ENCODE assay signal across 21 cellular contexts in genomic region chr2:38771632-38772031, GRCh38. TPM values are rescaled to one million over a fixed set of nuclear protein-coding genes. Genes with fewer than 3 reads are reported as not detected.
A peak's percentile ranks its signal among the peaks of the same experiment; 100 is the strongest.
DNase-seq lines count a peak whose midpoint lies in the region; ATAC-seq, FAIRE-seq and TF ChIP-seq lines count a peak whose summit lies in the region.
"Had no signal": no experiment of that assay in that cellular context is flagged by ENCODE, and none has a peak within 500 bp of the region (broad histone marks: within the 10 kb centered on the region; RNA-seq: fewer than 3 reads in every experiment).

No MANE protein-coding gene starts in this region.

- H3K9me3 ChIP-seq in SK-N-MC (ENCODE audit: low read depth, low read length) (no peaks in the 10 kb centered on the region), kidney (ENCODE audit: control insufficient read depth in 1 of 2, low read length in 2 of 2) (no peaks in the 10 kb centered on the region)
- H3K9me3 ChIP-seq: psoas muscle, spleen, transverse colon had no signal

- H3K4me3 ChIP-seq in SK-N-MC, result peak overlapping the region; percentile 39; the same call in 1 of the 2 replicates
- no peak overlapping the region for H3K4me3 ChIP-seq in kidney (ENCODE audit: low read length in 2 of 2)
- H3K4me3 ChIP-seq: psoas muscle, spleen, transverse colon had no signal

- peak overlapping the region; percentile 97 for H3K27ac ChIP-seq in SK-N-MC
- H3K27ac ChIP-seq in kidney (ENCODE audit: low read depth in 2 of 2, low read length in 2 of 2), result no peak overlapping the region
- H3K27ac ChIP-seq: psoas muscle, transverse colon had no signal

- DNase-seq in HFFc6 (peak; percentile 53), SK-N-MC (ENCODE audit: low read depth, low spot score) (no peak), fibroblast of peridontal ligament (ENCODE audit: extremely low read depth) (peak; percentile 75), NCI-H510A (lab: John Stamatoyannopoulos, UW) (no peak), kidney (no peak), T-helper 1 cell (no peak)
- DNase-seq: activated CD8-positive, alpha-beta T cell treated with anti-CD3 and anti-CD28 coated beads for 36 hours; activated naive CD8-positive, alpha-beta T cell treated with anti-CD3 and anti-CD28 coated beads, Interleukin-2, amount 10 ng/mL, durations not matched to agents 7 days and 5 days; activated T-cell treated with anti-CD3 and anti-CD28 coated beads, Interleukin-2, amount 50 U/mL, for 72 hours; caudate nucleus; CD4-positive, alpha-beta memory T cell; GOT3; NCI-H2081; NCI-H69; psoas muscle; spleen; stimulated activated naive B cell treated with anti-CD40 and anti-IgM and Interleukin-4, amounts not matched to agents 10 μg/mL and 1 μg/mL and 100 μg/mL, for 72 hours; transverse colon had no signal

- peak overlapping the region; percentile 57 for H3K9ac ChIP-seq in SK-N-MC (ENCODE audit: insufficient read length)
- no peak overlapping the region for H3K9ac ChIP-seq in kidney (ENCODE audit: low read length in 2 of 2)

- no peaks in the 10 kb centered on the region; the same call in 1 of the 2 replicates for H3K27me3 Mint-ChIP-seq in HFFc6 (ENCODE audit: insufficient read depth)

- no peaks in the 10 kb centered on the region for H3K36me3 ChIP-seq in SK-N-MC (ENCODE audit: insufficient read depth, low read length)
- H3K36me3 ChIP-seq in kidney (ENCODE audit: control insufficient read depth in 1 of 2, insufficient read depth in 2 of 2, low read length in 2 of 2), result no peaks in the 10 kb centered on the region
- H3K36me3 ChIP-seq: spleen, transverse colon had no signal

- no peak overlapping the region; the same call in 1 of the 2 replicates for H3K4me3 Mint-ChIP-seq in HFFc6
- H3K4me3 Mint-ChIP-seq: activated CD8-positive, alpha-beta T cell treated with anti-CD3 and anti-CD28 coated beads for 36 hours; activated naive CD8-positive, alpha-beta T cell treated with anti-CD3 and anti-CD28 coated beads, Interleukin-2, amount 10 ng/mL, durations not matched to agents 7 days and 5 days; activated T-cell treated with anti-CD3 and anti-CD28 coated beads, Interleukin-2, amount 50 U/mL, for 72 hours; CD4-positive, alpha-beta memory T cell; natural killer cell treated with Interleukin-12 subunit alpha and Interleukin-12 subunit beta and Interleukin-15 and Interleukin-18, amount 100 ng/mL, for 72 hours; stimulated activated naive B cell treated with anti-CD40 and anti-IgM and Interleukin-4, amounts not matched to agents 10 μg/mL and 1 μg/mL and 100 μg/mL, for 72 hours had no signal

- intact Hi-C loops in kidney (cut with DNase I), result no loop called here

- no peaks in the 10 kb centered on the region for H3K4me1 ChIP-seq in kidney (ENCODE audit: control insufficient read depth in 1 of 2, insufficient read depth in 1 of 2, low read depth in 1 of 2, low read length in 2 of 2)
- H3K4me1 ChIP-seq: psoas muscle, transverse colon had no signal

- H3K36me3 Mint-ChIP-seq in HFFc6 (ENCODE audit: low read depth), result no peaks in the 10 kb centered on the region
- H3K36me3 Mint-ChIP-seq: activated naive CD8-positive, alpha-beta T cell treated with anti-CD3 and anti-CD28 coated beads, Interleukin-2, amount 10 ng/mL, durations not matched to agents 7 days and 5 days; CD4-positive, alpha-beta memory T cell; natural killer cell treated with Interleukin-12 subunit alpha and Interleukin-12 subunit beta and Interleukin-15 and Interleukin-18, amount 100 ng/mL, for 72 hours; stimulated activated naive B cell treated with anti-CD40 and anti-IgM and Interleukin-4, amounts not matched to agents 10 μg/mL and 1 μg/mL and 100 μg/mL, for 72 hours had no signal

- no peaks in the 10 kb centered on the region for H3K9me3 Mint-ChIP-seq in HFFc6
- H3K9me3 Mint-ChIP-seq: activated CD8-positive, alpha-beta T cell treated with anti-CD3 and anti-CD28 coated beads for 36 hours; activated naive CD8-positive, alpha-beta T cell treated with anti-CD3 and anti-CD28 coated beads, Interleukin-2, amount 10 ng/mL, durations not matched to agents 7 days and 5 days; activated T-cell treated with anti-CD3 and anti-CD28 coated beads, Interleukin-2, amount 50 U/mL, for 72 hours; CD4-positive, alpha-beta memory T cell; natural killer cell treated with Interleukin-12 subunit alpha and Interleukin-12 subunit beta and Interleukin-15 and Interleukin-18, amount 100 ng/mL, for 72 hours; stimulated activated naive B cell treated with anti-CD40 and anti-IgM and Interleukin-4, amounts not matched to agents 10 μg/mL and 1 μg/mL and 100 μg/mL, for 72 hours had no signal

- peak overlapping the region; percentile 70 for H3K27ac Mint-ChIP-seq in HFFc6
- H3K27ac Mint-ChIP-seq: activated CD8-positive, alpha-beta T cell treated with anti-CD3 and anti-CD28 coated beads for 36 hours; activated naive CD8-positive, alpha-beta T cell treated with anti-CD3 and anti-CD28 coated beads, Interleukin-2, amount 10 ng/mL, durations not matched to agents 7 days and 5 days; activated T-cell treated with anti-CD3 and anti-CD28 coated beads, Interleukin-2, amount 50 U/mL, for 72 hours; CD4-positive, alpha-beta memory T cell; natural killer cell treated with Interleukin-12 subunit alpha and Interleukin-12 subunit beta and Interleukin-15 and Interleukin-18, amount 100 ng/mL, for 72 hours; stimulated activated naive B cell treated with anti-CD40 and anti-IgM and Interleukin-4, amounts not matched to agents 10 μg/mL and 1 μg/mL and 100 μg/mL, for 72 hours had no signal

- FAIRE-seq in kidney (lab: Jason Lieb, UNC), result no peak
- FAIRE-seq: frontal cortex had no signal

- ATAC-seq in HG02852 (IDR thresholded peaks at IDR 0.05; ENCODE audit: unreplicated experiment), result no peak
- ATAC-seq: activated CD8-positive, alpha-beta T cell treated with anti-CD3 and anti-CD28 coated beads for 36 hours; activated T-cell treated with anti-CD3 and anti-CD28 coated beads, Interleukin-2, amount 50 U/mL, for 72 hours; natural killer cell treated with Interleukin-12 subunit alpha and Interleukin-12 subunit beta and Interleukin-15 and Interleukin-18, amount 100 ng/mL, for 72 hours; psoas muscle; stimulated activated naive B cell treated with anti-CD40 and anti-IgM and Interleukin-4, amounts not matched to agents 10 μg/mL and 1 μg/mL and 100 μg/mL, for 72 hours had no signal

- peaks cover 28% of the 10 kb centered on the region for H3K4me1 Mint-ChIP-seq in HFFc6 (ENCODE audit: low read depth)

- TF ChIP-seq CTCF in HFFc6 (IDR thresholded peaks at IDR 0.05), result no peak
- TF ChIP-seq CTCF in kidney (IDR thresholded peaks at IDR 0.05; ENCODE audit: borderline replicate concordance, extremely low read depth, insufficient read depth), result no peak

RNA-seq across cellular contexts. Expression of gene GEMIN6, which starts 6.4 kb away (rescaled TPM):
- total RNA-seq in HFFc6 (2021; fragmentation: NEBNext Ultra II Directional; extraction: Animal tissue kit (Norgen Biotek cat#: 25700)), result 10 to 100 TPM; 17.0 to 23.2 (median 20.1) TPM
- 11.0 TPM for total RNA-seq in kidney
- polyA plus RNA-seq in kidney (ENCODE audit: insufficient read depth, low read depth, low replicate concordance), result 24.7 TPM

RNA-seq across cellular contexts. Expression of gene SRSF7, which starts 20.5 kb away (rescaled TPM):
- 100 to 1,000 TPM; 120 to 153 (median 147) TPM for total RNA-seq in HFFc6 (2021; fragmentation: NEBNext Ultra II Directional; extraction: Animal tissue kit (Norgen Biotek cat#: 25700))
- 123 TPM for total RNA-seq in kidney
- polyA plus RNA-seq in kidney (ENCODE audit: insufficient read depth, low read depth, low replicate concordance), result 74.1 TPM

Comparison
In these comparisons a context has a peak if more than half of its experiments do, and no peak if none do; other contexts are left out.
1. DNase-seq: peak in HFFc6 (single experiment) and fibroblast of peridontal ligament (single experiment); none in SK-N-MC (single experiment), NCI-H510A (single experiment), kidney (single experiment) and T-helper 1 cell (0 of 5).